ENCODE assay signal across 12 cellular contexts in the genomic region with DNA sequence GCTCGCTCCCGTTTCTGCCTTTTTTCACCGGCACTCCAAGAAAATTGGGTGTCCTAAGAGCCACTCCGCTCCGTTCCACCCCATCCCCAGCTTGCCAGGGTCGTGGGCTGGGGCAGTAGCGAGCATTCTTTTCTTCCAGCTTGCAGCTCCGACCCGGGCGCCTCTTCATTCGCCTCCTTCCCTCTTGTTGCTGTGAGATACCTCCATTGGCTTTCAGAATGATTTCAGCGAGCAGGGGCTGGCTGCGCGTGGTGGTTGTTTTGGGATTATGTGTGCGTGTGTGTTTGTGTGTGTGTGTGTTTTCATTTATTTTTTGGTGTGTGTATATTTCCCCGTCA. TPM values are rescaled to one million over a fixed set of nuclear protein-coding genes. Genes with fewer than 3 reads are reported as not detected.
DNase-seq lines count a peak whose midpoint lies in the region; ATAC-seq and TF ChIP-seq lines count a peak whose summit lies in the region.
"Had no signal": no experiment of that assay in that cellular context is flagged by ENCODE, and none has a peak within 500 bp of the region (broad histone marks: within the 10 kb centered on the region; RNA-seq: fewer than 3 reads in every experiment).

No MANE protein-coding gene starts in this region.

- no peak for TF ChIP-seq CTCF in nephron progenitor cell (IDR thresholded peaks at IDR 0.05)

- H3K9me3 ChIP-seq in CD8-positive, alpha-beta memory T cell (ENCODE audit: low read length), result no peaks in the 10 kb centered on the region
- H3K9me3 ChIP-seq: pancreas had no signal

- H3K4me3 ChIP-seq in CD8-positive, alpha-beta memory T cell (ENCODE audit: low read length), result no peak overlapping the region
- peak overlapping the region; percentile 9; the same call in 1 of the 2 replicates for H3K4me3 ChIP-seq in GM08714 (ENCODE audit: low read length)

- POLR2A ChIA-PET in CD8-positive, alpha-beta memory T cell (lab: Charles Lee), result no interaction called here
- POLR2A ChIA-PET in activated naive CD8-positive, alpha-beta T cell treated with anti-CD3 and anti-CD28 coated beads, Interleukin-2, amount 10 ng/mL, durations not matched to agents 7 days and 5 days (lab: Charles Lee), result no interaction called here

- peaks cover 72 to 87% of the 10 kb centered on the region in 2 donors for H3K27me3 Mint-ChIP-seq in CD8-positive, alpha-beta memory T cell
- peaks cover 88% of the 10 kb centered on the region for H3K27me3 Mint-ChIP-seq in activated naive CD8-positive, alpha-beta T cell treated with anti-CD3 and anti-CD28 coated beads, Interleukin-2, amount 10 ng/mL, durations not matched to agents 7 days and 5 days
- H3K27me3 Mint-ChIP-seq in nephron progenitor cell (ENCODE audit: low read depth, poor library complexity), result no peaks in the 10 kb centered on the region

- H3K4me3 Mint-ChIP-seq in CD8-positive, alpha-beta memory T cell, result peak overlapping the region in 5 of 7 donors; percentile 21 to 64 (median 50)
- peak overlapping the region; percentile 43 for H3K4me3 Mint-ChIP-seq in activated naive CD8-positive, alpha-beta T cell treated with anti-CD3 and anti-CD28 coated beads, Interleukin-2, amount 10 ng/mL, durations not matched to agents 7 days and 5 days
- peak overlapping the region; percentile 86 for H3K4me3 Mint-ChIP-seq in nephron progenitor cell
- H3K4me3 Mint-ChIP-seq: activated T-helper 17 cell treated with anti-CD3 and anti-CD28 coated beads, Interleukin-2, amount 50 U/mL, for 72 hours had no signal

- peaks cover 5% of the 10 kb centered on the region for H3K4me1 ChIP-seq in CD8-positive, alpha-beta memory T cell (ENCODE audit: insufficient read depth, low read length)

- no peaks in the 10 kb centered on the region for H3K36me3 ChIP-seq in CD8-positive, alpha-beta memory T cell (ENCODE audit: insufficient read depth, low read length)
- H3K36me3 ChIP-seq: pancreas had no signal

- peaks cover 67% of the 10 kb centered on the region for H3K27me3 ChIP-seq in CD8-positive, alpha-beta memory T cell (ENCODE audit: insufficient read depth, low read length, poor library complexity, severe bottlenecking)

- peak overlapping the region in 2 of 8 donors; percentile 5 to 77 for H3K27ac Mint-ChIP-seq in CD8-positive, alpha-beta memory T cell
- H3K27ac Mint-ChIP-seq in activated naive CD8-positive, alpha-beta T cell treated with anti-CD3 and anti-CD28 coated beads, Interleukin-2, amount 10 ng/mL, durations not matched to agents 7 days and 5 days, result peak overlapping the region; percentile 46
- H3K27ac Mint-ChIP-seq in nephron progenitor cell, result peak overlapping the region; percentile 98
- H3K27ac Mint-ChIP-seq: activated T-helper 17 cell treated with anti-CD3 and anti-CD28 coated beads, Interleukin-2, amount 50 U/mL, for 72 hours had no signal

- H3K9me3 Mint-ChIP-seq in CD8-positive, alpha-beta memory T cell, result peaks cover 0 to 6% (median under 1%) of the 10 kb centered on the region in 5 donors
- H3K9me3 Mint-ChIP-seq in activated naive CD8-positive, alpha-beta T cell treated with anti-CD3 and anti-CD28 coated beads, Interleukin-2, amount 10 ng/mL, durations not matched to agents 7 days and 5 days, result peaks cover 3% of the 10 kb centered on the region
- H3K9me3 Mint-ChIP-seq in nephron progenitor cell, result no peaks in the 10 kb centered on the region
- H3K9me3 Mint-ChIP-seq: activated T-helper 17 cell treated with anti-CD3 and anti-CD28 coated beads, Interleukin-2, amount 50 U/mL, for 72 hours had no signal

- ATAC-seq in activated naive CD8-positive, alpha-beta T cell treated with anti-CD3 and anti-CD28 coated beads, Interleukin-2, amount 10 ng/mL, durations not matched to agents 7 days and 5 days (ENCODE audit: low read depth), result no peak
- ATAC-seq: activated CD4-positive, CD25-positive, alpha-beta regulatory T cell treated with anti-CD3 and anti-CD28 coated beads, Interleukin-2, amount 50 U/mL, for 24 hours; activated T-helper 17 cell treated with anti-CD3 and anti-CD28 coated beads, Interleukin-2, amount 50 U/mL, for 72 hours; left lobe of liver; pancreas had no signal

- H3K27ac ChIP-seq in CD8-positive, alpha-beta memory T cell (ENCODE audit: low read depth, low read length), result no peak overlapping the region
- H3K27ac ChIP-seq in substantia nigra (ENCODE audit: low read depth, low read length, poor library complexity, severe bottlenecking), result no peak overlapping the region
- H3K27ac ChIP-seq: pancreas had no signal

- H3K4me1 Mint-ChIP-seq in CD8-positive, alpha-beta memory T cell, result peaks cover 7 to 15% (median 10%) of the 10 kb centered on the region in 3 donors
- peaks cover 6% of the 10 kb centered on the region for H3K4me1 Mint-ChIP-seq in activated naive CD8-positive, alpha-beta T cell treated with anti-CD3 and anti-CD28 coated beads, Interleukin-2, amount 10 ng/mL, durations not matched to agents 7 days and 5 days
- H3K4me1 Mint-ChIP-seq in nephron progenitor cell, result peaks cover 91% of the 10 kb centered on the region

- DNase-seq in CD8-positive, alpha-beta memory T cell, result no peak
- no peak for DNase-seq in activated naive CD8-positive, alpha-beta T cell treated with anti-CD3 and anti-CD28 coated beads, Interleukin-2, amount 10 ng/mL, durations not matched to agents 7 days and 5 days
- DNase-seq in nephron progenitor cell, result no peak
- DNase-seq in SHP77 treated with DMSO at 0.1 percent for 48 hours (lab: John Stamatoyannopoulos, UW), result no peak
- DNase-seq in substantia nigra (lab: John Stamatoyannopoulos, UW), result no peak
- DNase-seq in mucosa of gallbladder (ENCODE audit: low spot score), result no peak
- DNase-seq: pancreas had no signal

- H3K36me3 Mint-ChIP-seq in CD8-positive, alpha-beta memory T cell, result no peaks in the 10 kb centered on the region
- peaks cover 5% of the 10 kb centered on the region for H3K36me3 Mint-ChIP-seq in activated naive CD8-positive, alpha-beta T cell treated with anti-CD3 and anti-CD28 coated beads, Interleukin-2, amount 10 ng/mL, durations not matched to agents 7 days and 5 days
- peaks cover 25% of the 10 kb centered on the region for H3K36me3 Mint-ChIP-seq in nephron progenitor cell (ENCODE audit: low read depth)

- CTCF ChIA-PET in CD8-positive, alpha-beta memory T cell (lab: Charles Lee), result no interaction called here

RNA-seq across cellular contexts. Expression of gene HOXD3, which starts 1.2 kb away (rescaled TPM):
- total RNA-seq in CD8-positive, alpha-beta memory T cell, result not detected
- polyA plus RNA-seq in CD8-positive, alpha-beta memory T cell, result not detected
- not detected for total RNA-seq in activated naive CD8-positive, alpha-beta T cell treated with anti-CD3 and anti-CD28 coated beads, Interleukin-2, amount 10 ng/mL, durations not matched to agents 7 days and 5 days
- 3.2 TPM for total RNA-seq in mucosa of gallbladder
- total RNA-seq: activated T-helper 17 cell treated with anti-CD3 and anti-CD28 coated beads, Interleukin-2, amount 50 U/mL, for 72 hours; left lobe of liver; LHCN-M2 had no signal

RNA-seq across cellular contexts. Expression of gene HOXD4, which starts 6.9 kb away (rescaled TPM):
- not detected for total RNA-seq in CD8-positive, alpha-beta memory T cell
- polyA plus RNA-seq in CD8-positive, alpha-beta memory T cell, result not detected
- total RNA-seq in activated naive CD8-positive, alpha-beta T cell treated with anti-CD3 and anti-CD28 coated beads, Interleukin-2, amount 10 ng/mL, durations not matched to agents 7 days and 5 days, result not detected
- total RNA-seq in mucosa of gallbladder, result 1.0 TPM
- total RNA-seq: activated T-helper 17 cell treated with anti-CD3 and anti-CD28 coated beads, Interleukin-2, amount 50 U/mL, for 72 hours; left lobe of liver; LHCN-M2 had no signal

RNA-seq across cellular contexts. Expression of gene HOXD8, which starts 28.8 kb away (rescaled TPM):
- total RNA-seq in CD8-positive, alpha-beta memory T cell, result not detected
- not detected for polyA plus RNA-seq in CD8-positive, alpha-beta memory T cell
- not detected for total RNA-seq in activated naive CD8-positive, alpha-beta T cell treated with anti-CD3 and anti-CD28 coated beads, Interleukin-2, amount 10 ng/mL, durations not matched to agents 7 days and 5 days
- total RNA-seq in mucosa of gallbladder, result 1.7 TPM
- total RNA-seq: activated T-helper 17 cell treated with anti-CD3 and anti-CD28 coated beads, Interleukin-2, amount 50 U/mL, for 72 hours; left lobe of liver had no signal

RNA-seq across cellular contexts. Expression of gene HOXD1, which starts 30.2 kb away (rescaled TPM):
- not detected for total RNA-seq in CD8-positive, alpha-beta memory T cell
- not detected for polyA plus RNA-seq in CD8-positive, alpha-beta memory T cell
- total RNA-seq in activated naive CD8-positive, alpha-beta T cell treated with anti-CD3 and anti-CD28 coated beads, Interleukin-2, amount 10 ng/mL, durations not matched to agents 7 days and 5 days, result not detected
- 0.40 TPM for total RNA-seq in mucosa of gallbladder
- total RNA-seq: activated T-helper 17 cell treated with anti-CD3 and anti-CD28 coated beads, Interleukin-2, amount 50 U/mL, for 72 hours; left lobe of liver; LHCN-M2 had no signal

RNA-seq across cellular contexts. Expression of gene HOXD9, which starts 35.8 kb away (rescaled TPM):
- total RNA-seq in CD8-positive, alpha-beta memory T cell, result not detected
- polyA plus RNA-seq in CD8-positive, alpha-beta memory T cell, result not detected
- total RNA-seq in activated naive CD8-positive, alpha-beta T cell treated with anti-CD3 and anti-CD28 coated beads, Interleukin-2, amount 10 ng/mL, durations not matched to agents 7 days and 5 days, result not detected
- 0.66 TPM for total RNA-seq in mucosa of gallbladder
- total RNA-seq: activated T-helper 17 cell treated with anti-CD3 and anti-CD28 coated beads, Interleukin-2, amount 50 U/mL, for 72 hours; left lobe of liver had no signal
